In genomic region chr21:46226920-46227599, GRCh38 we compare ENCODE assay signal across 1 cellular context.
TF ChIP-seq lines count a peak whose summit lies in the region.

No MANE protein-coding gene starts in this region.

TF ChIP-seq in K562, 482 proteins besides CTCF, POLR2A, EP300 and RAD21:
- TF ChIP-seq ZNF589 (CRISPR knock-in tag; IDR thresholded peaks at IDR 0.05; ENCODE audit: low read depth) = no peak
- peak; percentile 25; the same call in 1 of the 2 replicates for TF ChIP-seq PKNOX1 (IDR thresholded peaks at IDR 0.05)
- TF ChIP-seq XRCC5 (IDR thresholded peaks at IDR 0.05; ENCODE audit: low read depth, low read length) = 0 out of 2 replicates have a peak, but pooled peaks have one; percentile 4
- no peak for TF ChIP-seq ID3 (CRISPR knock-in tag; IDR thresholded peaks at IDR 0.05)
- 0 out of 2 replicates have a peak, but pooled peaks have one; percentile 46 for TF ChIP-seq ID3 (tag; IDR thresholded peaks at IDR 0.05)
